Comparison of ENCODE assay signal across 24 cellular contexts in the genomic region with DNA sequence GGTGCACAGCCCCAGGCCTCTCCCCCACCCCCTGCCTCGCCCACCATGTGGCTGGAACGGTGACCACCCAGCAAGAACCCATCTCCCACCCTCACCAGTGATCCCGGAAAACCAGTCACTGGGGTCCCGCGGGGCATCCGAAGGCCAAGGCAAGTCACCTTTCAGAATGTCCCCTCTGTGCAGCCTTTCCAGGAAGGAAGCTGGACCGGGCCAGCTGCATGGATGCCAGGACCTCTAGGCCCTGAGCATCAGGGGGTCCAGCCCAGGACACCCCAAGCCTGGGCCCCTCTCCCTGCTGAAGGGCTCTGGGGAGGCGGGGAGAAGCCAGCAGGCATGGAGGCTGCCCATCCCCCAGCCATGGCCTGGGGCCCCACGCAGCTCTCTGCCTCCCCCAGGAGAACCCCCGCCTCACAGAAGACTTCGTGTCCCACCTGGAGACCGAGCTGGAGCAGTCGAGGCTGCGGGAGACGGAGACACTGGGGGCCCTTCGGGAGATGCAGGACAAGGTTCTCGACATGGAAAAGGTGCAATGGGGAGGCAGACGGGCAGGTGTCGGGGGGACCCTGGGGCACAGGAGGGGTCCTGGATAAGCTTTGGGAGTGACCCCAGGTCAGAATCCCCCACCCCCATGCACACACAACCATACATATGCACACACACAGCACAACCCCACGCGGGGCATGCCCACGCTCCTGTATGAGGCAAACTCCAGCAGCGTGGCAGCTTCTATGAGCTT. TPM values are rescaled to one million over a fixed set of nuclear protein-coding genes. Genes with fewer than 3 reads are reported as not detected.
"Had no signal": no experiment of that assay in that cellular context is flagged by ENCODE, and none has a peak within 500 bp of the region (broad histone marks: within the 10 kb centered on the region; RNA-seq: fewer than 3 reads in every experiment).

No MANE protein-coding gene starts in this region.

- H3K27me3 ChIP-seq: right lobe of liver, testis, vagina had no signal

- ATAC-seq: effector memory CD8-positive, alpha-beta T cell; esophagus mucosa; right lobe of liver; stimulated activated memory B cell treated with anti-CD40 and anti-IgM and Interleukin-4, amounts not matched to agents 10 μg/mL and 1 μg/mL and 100 μg/mL, for 72 hours; WTC11 had no signal

- H2AFZ ChIP-seq: hepatocyte had no signal

- H3K4me3 ChIP-seq: hepatocyte, left ventricle myocardium inferior, right lobe of liver, skin epidermis, stomach, testis, vagina had no signal

- H3K9me3 ChIP-seq: left ventricle myocardium inferior, right lobe of liver, stomach, testis, vagina had no signal

- H3K4me1 ChIP-seq: testis had no signal

- H3K27ac ChIP-seq: hepatocyte, left ventricle myocardium inferior, right lobe of liver, skin epidermis, stomach, testis, vagina had no signal

- H3K4me2 ChIP-seq: hepatocyte had no signal

- H3K36me3 ChIP-seq: right lobe of liver, vagina had no signal

- DNase-seq: activated gamma-delta T cell treated with Interleukin-2 at 50 U/mL for 16 hours; activated T-cell treated with anti-CD3 and anti-CD28 coated beads, Interleukin-2, amount 50 U/mL, for 1 hour; aorta; dermis blood vessel endothelial cell; effector memory CD8-positive, alpha-beta T cell; foreskin melanocyte; glutamatergic neuron; immature natural killer cell; left ventricle myocardium inferior; mammary epithelial cell; midbrain; right lobe of liver; stimulated activated CD4-positive, alpha-beta T cell treated with anti-CD3 and anti-CD28 coated beads, Interleukin-1b, Interleukin-23, amount 100 ng/mL, for 48 hours; stomach; T1000; testis had no signal

RNA-seq across cellular contexts. Expression of gene PRR36, which starts 13.9 kb away (rescaled TPM):
- total RNA-seq: dermis blood vessel endothelial cell, endothelial cell of umbilical vein, left ventricle myocardium inferior, vagina had no signal
- polyA plus RNA-seq: endothelial cell of umbilical vein, immature natural killer cell had no signal

RNA-seq across cellular contexts. Expression of gene LRRC8E, which starts 28.0 kb away (rescaled TPM):
- total RNA-seq: occipital lobe had no signal
- polyA plus RNA-seq: aorta, immature natural killer cell had no signal

RNA-seq across cellular contexts. Expression of gene TGFBR3L, which starts 54.3 kb away (rescaled TPM):
- total RNA-seq: dermis blood vessel endothelial cell, endothelial cell of umbilical vein, hepatocyte, occipital lobe, stomach had no signal
